Comparison of ENCODE assay signal across 24 cellular contexts in genomic region chr20:62322428-62323073, GRCh38. TPM values are rescaled to one million over a fixed set of nuclear protein-coding genes. Genes with fewer than 3 reads are reported as not detected.
DNase-seq lines count a peak whose midpoint lies in the region; ATAC-seq, FAIRE-seq and TF ChIP-seq lines count a peak whose summit lies in the region.
"Had no signal": no experiment of that assay in that cellular context is flagged by ENCODE, and none has a peak within 500 bp of the region (broad histone marks: within the 10 kb centered on the region; RNA-seq: fewer than 3 reads in every experiment).

No MANE protein-coding gene starts in this region.

- H3K27me3 Mint-ChIP-seq in MCF 10A (ENCODE audit: insufficient read depth, unreplicated experiment), result no peaks in the 10 kb centered on the region

- H3K4me1 Mint-ChIP-seq in MCF 10A (ENCODE audit: insufficient read depth, unreplicated experiment), result peaks cover 5% of the 10 kb centered on the region

- H2AFZ ChIP-seq in K562 (ENCODE audit: low read depth, low read length), result no peak overlapping the region

- H3K36me3 Mint-ChIP-seq in MCF 10A (ENCODE audit: insufficient read depth, unreplicated experiment), result peaks cover 93% of the 10 kb centered on the region

- H4K20me1 ChIP-seq in K562 (replicated peaks; ENCODE audit: control insufficient read depth, insufficient read depth, low read length), result no peaks in the 10 kb centered on the region

- intact Hi-C loops in MCF 10A (cut with micrococcal nuclease), result no loop called here
- intact Hi-C loops in breast epithelium (cut with DNase I; ENCODE audit: low total_unique reads), result no loop called here
- intact Hi-C loops in K562 (cut with micrococcal nuclease), result no loop called here

- H3K9ac ChIP-seq in K562 (ENCODE audit: insufficient read depth in 1 of 2, low read depth in 2 of 2, low read length in 2 of 2), result no peak overlapping the region; a peak in 1 of 4 replicates
- H3K9ac ChIP-seq: KMS-11 had no signal

- no peak for TF ChIP-seq EP300 in K562 (IDR thresholded peaks at IDR 0.05; ENCODE audit: low read length)

- H3K9me3 ChIP-seq in breast epithelium (no peaks in the 10 kb centered on the region), K562 (replicated peaks; ENCODE audit: control insufficient read depth, insufficient read depth, low read depth, low read length) (no peaks in the 10 kb centered on the region)
- H3K9me3 ChIP-seq: SJSA1 had no signal

- H3K27ac Mint-ChIP-seq in MCF 10A (ENCODE audit: low read depth, unreplicated experiment), result peak overlapping the region; percentile 42

- H3K4me3 Mint-ChIP-seq in MCF 10A (ENCODE audit: unreplicated experiment), result no peak overlapping the region

- peaks cover 3% of the 10 kb centered on the region for H3K9me1 ChIP-seq in K562 (ENCODE audit: control insufficient read depth, insufficient read depth, low read length)

- H3K27ac ChIP-seq in breast epithelium (no peak overlapping the region), K562 (ENCODE audit: extremely low read depth, low read depth, low read length) (no peak overlapping the region)
- H3K27ac ChIP-seq: KMS-11, SJSA1 had no signal

- WGBS in K562 (ENCODE audit: insufficient coverage, low coverage, missing lambda C conversion rate), result 83% methylated on average over 7 of the region's 18 CpGs

- H3K36me3 ChIP-seq in breast epithelium (no peaks in the 10 kb centered on the region), K562 (ENCODE audit: control insufficient read depth, insufficient read depth, low read length) (peaks cover 84% of the 10 kb centered on the region; the same call in 2 of the 3 replicates)
- H3K36me3 ChIP-seq: SJSA1 had no signal

- BruUV-seq in MCF 10A (replicated peaks; lab: Mats Ljungman, UMichigan), result no TSS peak
- BruUV-seq in K562 (replicated peaks; lab: Mats Ljungman, UMichigan), result no TSS peak

- in situ Hi-C loops in K562 (cut with MboI), result no loop called here

- no peaks in the 10 kb centered on the region for H3K27me3 ChIP-seq in breast epithelium
- no peaks in the 10 kb centered on the region for H3K27me3 ChIP-seq in K562 (ENCODE audit: control insufficient read depth in 2 of 2, insufficient read depth in 2 of 2, low read length in 2 of 2)
- H3K27me3 ChIP-seq: SJSA1 had no signal

- FAIRE-seq in HTR-8/SVneo (lab: Jason Lieb, UNC) (peak; percentile 79), K562 (lab: Jason Lieb, UNC) (no peak), urothelium cell line (lab: Jason Lieb, UNC) (peak; percentile 61)
- FAIRE-seq: GM12892, H54, RCC 7860 had no signal

- H3K9me3 Mint-ChIP-seq in MCF 10A (ENCODE audit: unreplicated experiment), result no peaks in the 10 kb centered on the region

- H3K4me3 ChIP-seq in breast epithelium (no peak overlapping the region), K562 (no peak overlapping the region)
- H3K4me3 ChIP-seq: SJSA1 had no signal

- H3K4me2 ChIP-seq in K562 (ENCODE audit: insufficient read depth, low read length), result no peak overlapping the region
- H3K4me2 ChIP-seq: KMS-11 had no signal

- no peak for TF ChIP-seq RAD21 in K562 (CRISPR knock-in tag; conservative IDR thresholded peaks at IDR 0.05 in 1 of 2, IDR thresholded peaks at IDR 0.05 in 1 of 2)

- no peak for ATAC-seq in K562

- no peak for TF ChIP-seq CTCF in MCF 10A (IDR thresholded peaks at IDR 0.05; ENCODE audit: unreplicated experiment)
- TF ChIP-seq CTCF in breast epithelium (IDR thresholded peaks at IDR 0.05), result no peak
- TF ChIP-seq CTCF in K562 (IDR thresholded peaks at IDR 0.05 in 2 of 3, conservative IDR thresholded peaks at IDR 0.05 in 1 of 3; ENCODE audit: insufficient read depth in 2 of 3, low read depth in 1 of 3, low read length in 3 of 3), result no peak

- TF ChIP-seq POLR2A in breast epithelium (IDR thresholded peaks at IDR 0.05) (no peak), K562 (conservative IDR thresholded peaks at IDR 0.05) (no peak)

- no peaks in the 10 kb centered on the region for H3K4me1 ChIP-seq in breast epithelium
- peaks cover 2 to 43% of the 10 kb centered on the region in 2 experiments; a peak in 2 of 5 replicates for H3K4me1 ChIP-seq in K562 (replicated peaks in 1 of 2; ENCODE audit: control insufficient read depth in 2 of 2, insufficient read depth in 2 of 2, low read length in 2 of 2)
- H3K4me1 ChIP-seq: SJSA1 had no signal

- DNase-seq in MCF 10A (ENCODE audit: unreplicated experiment) (no peak), breast epithelium (ENCODE audit: low spot score in 2 of 2) (no peak), HTR-8/SVneo (ENCODE audit: insufficient read length, low spot score) (no peak), K562 (ENCODE audit: extremely low read depth in 1 of 4, low spot score in 3 of 4) (no peak), urothelium cell line (ENCODE audit: low spot score) (no peak), NOMO-1 treated with dmso at 0.1 percent for 144 hours (lab: John Stamatoyannopoulos, UW; ENCODE audit: unreplicated experiment) (no peak)
- DNase-seq in stimulated activated CD4-positive, alpha-beta T cell treated with anti-CD3 and anti-CD28 coated beads, Interleukin-4, amount 100 ng/mL, for 4 hours, result no peak
- DNase-seq: ACHN, Calu3, DMS153, DND-41, IMR-90, NCI-H1092, NCI-H1417 treated with DMSO at 0.1 percent for 48 hours, NCI-H1694 treated with DMSO at 0.1 percent for 48 hours, NCI-H2081, NCI-H2227 treated with DMSO at 0.1 percent for 48 hours, NCI-H526 treated with DMSO at 0.1 percent for 48 hours, Right ventricle myocardium superior had no signal

- POLR2A ChIA-PET in MCF 10A (lab: Yijun Ruan, JAX) (no interaction called here), K562 (lab: Yijun Ruan, JAX) (no interaction called here)

- CTCF ChIA-PET in MCF 10A (lab: Yijun Ruan, JAX), result interaction anchor here (0.7 kb wide), 1 partner anchor 17 kb away, joined by 4 read pairs; no protein-coding TSS in a partner anchor
- CTCF ChIA-PET in K562 (lab: Yijun Ruan, JAX; ENCODE audit: low intra/inter-chr PET ratio), result no interaction called here

- no peaks in the 10 kb centered on the region for H3K79me2 ChIP-seq in K562 (ENCODE audit: control insufficient read depth, insufficient read depth, low read length)

TF ChIP-seq in K562, 482 proteins besides CTCF, POLR2A, EP300 and RAD21:
- no peak for TF ChIP-seq BRCA1 (IDR thresholded peaks at IDR 0.05)
- no peak for TF ChIP-seq BRCA1 (CRISPR knock-in tag; IDR thresholded peaks at IDR 0.05)
- TF ChIP-seq FUS (optimal IDR thresholded peaks at IDR 0.05; ENCODE audit: low read depth, low read length), result no peak
- no peak for TF ChIP-seq NFIC (IDR thresholded peaks at IDR 0.05)
- no peak for TF ChIP-seq MED1 (CRISPR knock-in tag; IDR thresholded peaks at IDR 0.05; ENCODE audit: borderline replicate concordance)
- TF ChIP-seq POLR2G (IDR thresholded peaks at IDR 0.05; ENCODE audit: low read depth, low read length), result peak; percentile 17; the same call in 1 of the 2 replicates

RNA-seq across cellular contexts. Expression of gene ADRM1, which starts 19.8 kb away (rescaled TPM):
- total RNA-seq in MCF 10A (2022), result 98.0 and 127 TPM in 2 replicates
- 100 to 1,000 TPM in 2 of 3 donors, 10 to 100 TPM in 1; 80.2 to 131 (median 105) TPM for total RNA-seq in breast epithelium
- 21.6 and 87.3 TPM in 2 replicates for total RNA-seq in K562 (2011; cell fraction: chromatin; rRNA removed; ENCODE audit: low replicate concordance)
- total RNA-seq in K562 (2011; cell fraction: nucleolus; rRNA removed), result 87.6 and 87.7 TPM in 2 replicates
- 41.0 and 41.6 TPM in 2 replicates for total RNA-seq in K562 (2011; cell fraction: nucleoplasm; rRNA removed)
- 223 and 261 TPM in 2 replicates for total RNA-seq in K562 (2014; rRNA removed)
- 22.5 and 32.1 TPM in 2 replicates for total RNA-seq in K562 (2014; rRNA removed; fragmentation: Illumina TruSeq; extraction: Trizol)
- total RNA-seq in K562 (2015; rRNA removed; fragmentation: Illumina TruSeq; extraction: Trizol), result 125 and 136 TPM in 2 replicates
- total RNA-seq in K562 (2021), result 159 and 160 TPM in 2 replicates
- 57.6 and 67.4 TPM in 2 replicates for polyA plus RNA-seq in K562 (2011; rRNA removed)
- 69.2 and 237 TPM in 2 replicates for polyA plus RNA-seq in K562 (2011; cell fraction: cytosol; rRNA removed)
- polyA plus RNA-seq in K562 (2011; cell fraction: nucleus; rRNA removed), result 65.6 and 116 TPM in 2 replicates
- 109 and 153 TPM in 2 replicates for polyA plus RNA-seq in K562 (2012)
- polyA plus RNA-seq in K562 (2014; fragmentation: Illumina TruSeq; extraction: Trizol), result 49.3 and 107 TPM in 2 replicates
- 10 to 100 TPM in 1 of 2 experiments, 1 to 10 TPM in 1; 5.0 to 21.6 TPM for polyA plus RNA-seq in K562 (2014; fragmentation: Nextera tagmentation; extraction: Ambion mirVana)
- polyA plus RNA-seq in K562 (2014; rRNA removed), result 192 and 201 TPM in 2 replicates
- 16.1 and 32.6 TPM in 2 replicates for polyA minus RNA-seq in K562 (2011; rRNA and poly(A)+ RNA removed)
- 51.8 and 55.0 TPM in 2 replicates for polyA minus RNA-seq in K562 (2011; cell fraction: cytosol; rRNA and poly(A)+ RNA removed)
- polyA minus RNA-seq in K562 (2011; cell fraction: nucleus; rRNA and poly(A)+ RNA removed), result 42.8 and 44.0 TPM in 2 replicates

RNA-seq across cellular contexts. Expression of gene LAMA5, which starts 44.6 kb away (rescaled TPM):
- total RNA-seq in MCF 10A (2022) (266 and 292 TPM in 2 replicates), breast epithelium (100 to 1,000 TPM in 1 of 3 donors, 10 to 100 TPM in 2; 16.6 to 114 (median 53.3) TPM), K562 (2014; rRNA removed) (26.4 and 38.3 TPM in 2 replicates), K562 (2014; rRNA removed; fragmentation: Illumina TruSeq; extraction: Trizol) (2.2 and 3.2 TPM in 2 replicates), K562 (2015; rRNA removed; fragmentation: Illumina TruSeq; extraction: Trizol) (11.3 and 11.7 TPM in 2 replicates), K562 (2021) (86.4 and 101 TPM in 2 replicates)
- 218 and 612 TPM in 2 replicates for total RNA-seq in K562 (2011; cell fraction: chromatin; rRNA removed; ENCODE audit: low replicate concordance)
- 256 and 378 TPM in 2 replicates for total RNA-seq in K562 (2011; cell fraction: nucleolus; rRNA removed)
- 206 and 238 TPM in 2 replicates for total RNA-seq in K562 (2011; cell fraction: nucleoplasm; rRNA removed)
- polyA plus RNA-seq in K562 (2011; rRNA removed) (4.4 and 10.0 TPM in 2 replicates), K562 (2014; fragmentation: Illumina TruSeq; extraction: Trizol) (7.8 and 20.0 TPM in 2 replicates), K562 (2014; fragmentation: Nextera tagmentation; extraction: Ambion mirVana) (under 1 TPM; 0.31 to 0.48 TPM), K562 (2014; rRNA removed) (60.2 and 67.3 TPM in 2 replicates)
- polyA plus RNA-seq in K562 (2011; cell fraction: cytosol; rRNA removed), result 3.9 and 11.1 TPM in 2 replicates
- polyA plus RNA-seq in K562 (2011; cell fraction: nucleus; rRNA removed), result 130 and 166 TPM in 2 replicates
- 49.7 and 63.1 TPM in 2 replicates for polyA plus RNA-seq in K562 (2012)
- 1.5 and 1.9 TPM in 2 replicates for polyA minus RNA-seq in K562 (2011; rRNA and poly(A)+ RNA removed)
- polyA minus RNA-seq in K562 (2011; cell fraction: cytosol; rRNA and poly(A)+ RNA removed), result 11.0 and 21.3 TPM in 2 replicates
- polyA minus RNA-seq in K562 (2011; cell fraction: nucleus; rRNA and poly(A)+ RNA removed), result 33.7 and 42.1 TPM in 2 replicates
